Comparison of ENCODE assay signal across 8 cellular contexts in the genomic region with DNA sequence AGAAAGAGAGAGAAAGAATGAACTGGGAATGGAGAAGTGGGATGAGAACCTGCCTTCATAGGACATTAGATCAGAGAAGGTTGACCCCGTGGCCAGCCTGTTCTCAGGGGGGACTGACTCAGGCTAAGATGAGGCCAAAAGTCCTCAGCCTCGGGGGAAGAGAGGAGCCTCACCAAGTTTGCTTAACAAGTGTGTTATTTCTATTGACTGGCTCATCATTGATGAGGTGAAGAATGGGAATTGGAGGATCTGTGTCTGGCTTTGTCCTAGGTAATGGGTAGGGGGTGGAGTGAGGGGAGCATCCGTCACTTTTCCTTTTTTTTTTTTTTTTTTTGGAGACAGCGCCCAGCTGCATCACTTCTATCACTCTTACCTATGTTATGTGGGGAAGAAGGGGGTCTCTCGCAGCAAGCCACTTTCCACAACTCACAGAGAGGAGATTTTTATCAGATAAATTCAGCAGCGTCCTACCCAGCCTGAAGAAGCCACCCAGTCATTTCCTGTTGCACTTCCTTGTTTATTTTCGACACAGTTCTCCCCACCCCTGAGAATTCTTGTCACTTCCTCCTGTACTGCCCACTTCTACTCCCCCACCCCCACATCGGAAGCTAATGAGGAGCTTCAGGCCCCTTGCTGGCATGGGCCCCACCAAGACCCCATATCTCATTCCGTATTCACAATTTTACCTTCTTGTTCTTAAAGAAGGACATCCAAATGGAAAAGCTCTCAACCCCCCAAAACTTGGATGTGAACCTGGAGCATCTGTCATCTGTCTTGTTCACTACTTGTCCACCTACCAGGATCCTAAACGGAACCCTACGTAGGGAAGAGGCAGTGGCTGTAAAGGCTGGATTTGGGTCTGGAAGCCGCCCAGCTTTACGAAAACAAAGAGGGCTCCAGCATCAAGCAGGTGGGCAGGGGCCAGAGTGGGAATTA. TPM values are rescaled to one million over a fixed set of nuclear protein-coding genes. Genes with fewer than 3 reads are reported as not detected.
DNase-seq lines count a peak whose midpoint lies in the region; ATAC-seq and TF ChIP-seq lines count a peak whose summit lies in the region.

No MANE protein-coding gene starts in this region.

- H3K27me3 ChIP-seq in ovary = no peaks in the 10 kb centered on the region

- H3K4me3 ChIP-seq in fibroblast of mammary gland (ENCODE audit: control insufficient read depth, low read depth, low read length) (no peak overlapping the region), ovary (no peak overlapping the region)

- peak overlapping the region; percentile 99 for H3K27ac Mint-ChIP-seq in T-helper 2 cell treated with Interferon-gamma antibody and Interleukin-4, amounts not matched to agents 5 μg/mL and 100 μg/mL, for 36 hours
- H3K27ac Mint-ChIP-seq in stimulated activated naive B cell treated with anti-CD40 and anti-IgM and Interleukin-4, amounts not matched to agents 10 μg/mL and 1 μg/mL and 100 μg/mL, for 72 hours = peak overlapping the region; percentile 97

- no peaks in the 10 kb centered on the region for H3K9me3 ChIP-seq in ovary

- peak; percentile 14 to 36 for ATAC-seq in stimulated activated naive B cell treated with anti-CD40 and anti-IgM and Interleukin-4, amounts not matched to agents 10 μg/mL and 1 μg/mL and 100 μg/mL, for 72 hours (replicated peaks)

- TF ChIP-seq CTCF in fibroblast of mammary gland (conservative IDR thresholded peaks at IDR 0.05; ENCODE audit: control insufficient read depth, insufficient read depth, low read depth, low read length) (no peak), ovary (IDR thresholded peaks at IDR 0.05) (no peak)

- H3K36me3 ChIP-seq in ovary = no peaks in the 10 kb centered on the region

- H3K4me1 Mint-ChIP-seq in T-helper 2 cell treated with Interferon-gamma antibody and Interleukin-4, amounts not matched to agents 5 μg/mL and 100 μg/mL, for 36 hours (ENCODE audit: low read depth) = peaks cover 43% of the 10 kb centered on the region
- peaks cover 40 to 65% of the 10 kb centered on the region in 2 donors for H3K4me1 Mint-ChIP-seq in stimulated activated naive B cell treated with anti-CD40 and anti-IgM and Interleukin-4, amounts not matched to agents 10 μg/mL and 1 μg/mL and 100 μg/mL, for 72 hours

- no peaks in the 10 kb centered on the region for H3K27me3 Mint-ChIP-seq in T-helper 2 cell treated with Interferon-gamma antibody and Interleukin-4, amounts not matched to agents 5 μg/mL and 100 μg/mL, for 36 hours (ENCODE audit: low read depth)
- no peaks in the 10 kb centered on the region for H3K27me3 Mint-ChIP-seq in stimulated activated naive B cell treated with anti-CD40 and anti-IgM and Interleukin-4, amounts not matched to agents 10 μg/mL and 1 μg/mL and 100 μg/mL, for 72 hours

- no peak overlapping the region for H3K27ac ChIP-seq in ovary

- DNase-seq in stimulated activated CD4-positive, alpha-beta T cell treated with anti-CD3 and anti-CD28 coated beads, Interleukin-4, amount 100 ng/mL, for 24 hours = peak; percentile 54
- DNase-seq in stimulated activated CD4-positive, alpha-beta T cell treated with anti-CD3 and anti-CD28 coated beads, Interleukin-1b, Interleukin-23, amount 100 ng/mL, for 48 hours = no peak
- DNase-seq in T-helper 2 cell treated with Interferon-gamma antibody and Interleukin-4, amounts not matched to agents 5 μg/mL and 100 μg/mL, for 36 hours (ENCODE audit: low spot score) = peak; percentile 40
- DNase-seq in fibroblast of mammary gland (ENCODE audit: low read depth) (peak; percentile 49), NCI-H524 treated with DMSO at 0.1 percent for 48 hours (lab: John Stamatoyannopoulos, UW) (no peak), iPS-NIHi11 (ENCODE audit: low spot score) (no peak), ovary (no peak)
- DNase-seq in stimulated activated naive B cell treated with anti-CD40 and anti-IgM and Interleukin-4, amounts not matched to agents 10 μg/mL and 1 μg/mL and 100 μg/mL, for 72 hours = peak; percentile 41

- peaks cover 3% of the 10 kb centered on the region for H3K4me1 ChIP-seq in ovary (ENCODE audit: insufficient read depth)

- TF ChIP-seq POLR2A in ovary (IDR thresholded peaks at IDR 0.05) = no peak

- intact Hi-C loops in ovary (cut with DNase I) = no loop called here

- TF ChIP-seq EP300 in ovary (IDR thresholded peaks at IDR 0.05) = no peak

- peaks cover 10% of the 10 kb centered on the region for H3K9me3 Mint-ChIP-seq in T-helper 2 cell treated with Interferon-gamma antibody and Interleukin-4, amounts not matched to agents 5 μg/mL and 100 μg/mL, for 36 hours
- H3K9me3 Mint-ChIP-seq in stimulated activated naive B cell treated with anti-CD40 and anti-IgM and Interleukin-4, amounts not matched to agents 10 μg/mL and 1 μg/mL and 100 μg/mL, for 72 hours = no peaks in the 10 kb centered on the region

- H3K4me3 Mint-ChIP-seq in T-helper 2 cell treated with Interferon-gamma antibody and Interleukin-4, amounts not matched to agents 5 μg/mL and 100 μg/mL, for 36 hours = peak overlapping the region; percentile 96
- H3K4me3 Mint-ChIP-seq in stimulated activated naive B cell treated with anti-CD40 and anti-IgM and Interleukin-4, amounts not matched to agents 10 μg/mL and 1 μg/mL and 100 μg/mL, for 72 hours = peak overlapping the region; percentile 84 to 95

- peaks cover 16% of the 10 kb centered on the region for H3K36me3 Mint-ChIP-seq in T-helper 2 cell treated with Interferon-gamma antibody and Interleukin-4, amounts not matched to agents 5 μg/mL and 100 μg/mL, for 36 hours (ENCODE audit: low read depth)
- H3K36me3 Mint-ChIP-seq in stimulated activated naive B cell treated with anti-CD40 and anti-IgM and Interleukin-4, amounts not matched to agents 10 μg/mL and 1 μg/mL and 100 μg/mL, for 72 hours = peaks cover 0 to 6% of the 10 kb centered on the region in 2 donors

- WGBS in ovary, 3 donors = 77 to 81% (median 79%) methylated on average over 13 of the region's 13 CpGs

RNA-seq across cellular contexts. Expression of a gene that starts 2.8 kb away (rescaled TPM):
- 100 to 1,000 TPM in 1 of 7 donors, 10 to 100 TPM in 6; 34.8 to 211 (median 56.0) TPM for total RNA-seq in ovary
- polyA plus RNA-seq in ovary = 10 to 100 TPM; 42.2 to 79.7 TPM

RNA-seq across cellular contexts. Expression of a gene that starts 40.0 kb away (rescaled TPM):
- 10 to 100 TPM; 12.3 to 39.5 (median 15.4) TPM for total RNA-seq in ovary
- 10 to 100 TPM in 1 of 2 donors, 1 to 10 TPM in 1; 7.5 to 13.7 TPM for polyA plus RNA-seq in ovary

Comparison
In these comparisons a context has a peak if more than half of its experiments do, and no peak if none do; other contexts are left out.
1. DNase-seq: peak in stimulated activated CD4-positive, alpha-beta T cell treated with anti-CD3 and anti-CD28 coated beads, Interleukin-4, amount 100 ng/mL, for 24 hours (single experiment), T-helper 2 cell treated with Interferon-gamma antibody and Interleukin-4, amounts not matched to agents 5 μg/mL and 100 μg/mL, for 36 hours (single experiment), fibroblast of mammary gland (single experiment) and stimulated activated naive B cell treated with anti-CD40 and anti-IgM and Interleukin-4, amounts not matched to agents 10 μg/mL and 1 μg/mL and 100 μg/mL, for 72 hours (single experiment); none in stimulated activated CD4-positive, alpha-beta T cell treated with anti-CD3 and anti-CD28 coated beads, Interleukin-1b, Interleukin-23, amount 100 ng/mL, for 48 hours (single experiment), NCI-H524 treated with DMSO at 0.1 percent for 48 hours (single experiment), iPS-NIHi11 (single experiment) and ovary (0 of 5).